In genomic region chr5:96664669-96665068, GRCh38 we compare ENCODE assay signal across 17 cellular contexts. TPM values are rescaled to one million over a fixed set of nuclear protein-coding genes. Genes with fewer than 3 reads are reported as not detected.
DNase-seq lines count a peak whose midpoint lies in the region; ATAC-seq and TF ChIP-seq lines count a peak whose summit lies in the region.
"Had no signal": no experiment of that assay in that cellular context is flagged by ENCODE, and none has a peak within 500 bp of the region (broad histone marks: within the 10 kb centered on the region; RNA-seq: fewer than 3 reads in every experiment).

No MANE protein-coding gene starts in this region.

- H3K4me1 ChIP-seq in CD4-positive, alpha-beta memory T cell (ENCODE audit: insufficient read depth, low read length) = peaks cover 53% of the 10 kb centered on the region
- peaks cover 0 to 12% of the 10 kb centered on the region in 2 donors for H3K4me1 ChIP-seq in breast epithelium
- no peaks in the 10 kb centered on the region for H3K4me1 ChIP-seq in uterus

- ATAC-seq in HG03175 (IDR thresholded peaks at IDR 0.05; ENCODE audit: unreplicated experiment) = no peak
- ATAC-seq in activated CD8-positive, alpha-beta memory T cell treated with anti-CD3 and anti-CD28 coated beads, Interleukin-2, amount 10 ng/mL, durations not matched to agents 7 days and 5 days = no peak
- no peak for ATAC-seq in left ventricle myocardium superior
- ATAC-seq: activated naive CD4-positive, alpha-beta T cell treated with anti-CD3 and anti-CD28 coated beads, Interleukin-2, amount 50 U/mL, for 72 hours; left colon; stimulated activated naive CD8-positive, alpha-beta T cell treated with anti-CD3 and anti-CD28 coated beads, Interleukin-15, amount 100 ng/mL, for 72 hours had no signal

- H3K4me3 Mint-ChIP-seq in CD4-positive, alpha-beta memory T cell = peak overlapping the region in 7 of 8 donors; percentile 21 to 72 (median 55)
- H3K4me3 Mint-ChIP-seq in nephron = peak overlapping the region; percentile 26 to 49 (median 28)
- no peak overlapping the region for H3K4me3 Mint-ChIP-seq in activated CD8-positive, alpha-beta memory T cell treated with anti-CD3 and anti-CD28 coated beads, Interleukin-2, amount 10 ng/mL, durations not matched to agents 7 days and 5 days
- H3K4me3 Mint-ChIP-seq: stimulated activated naive CD8-positive, alpha-beta T cell treated with anti-CD3 and anti-CD28 coated beads, Interleukin-15, amount 100 ng/mL, for 72 hours had no signal

- H3K27ac Mint-ChIP-seq in CD4-positive, alpha-beta memory T cell = peak overlapping the region in 6 of 7 donors; percentile 51 to 96 (median 68)
- no peak overlapping the region for H3K27ac Mint-ChIP-seq in nephron
- H3K27ac Mint-ChIP-seq in activated CD8-positive, alpha-beta memory T cell treated with anti-CD3 and anti-CD28 coated beads, Interleukin-2, amount 10 ng/mL, durations not matched to agents 7 days and 5 days = no peak overlapping the region
- H3K27ac Mint-ChIP-seq: activated naive CD4-positive, alpha-beta T cell treated with anti-CD3 and anti-CD28 coated beads, Interleukin-2, amount 50 U/mL, for 72 hours; stimulated activated naive CD8-positive, alpha-beta T cell treated with anti-CD3 and anti-CD28 coated beads, Interleukin-15, amount 100 ng/mL, for 72 hours had no signal

- H3K4me3 ChIP-seq in CD4-positive, alpha-beta memory T cell (ENCODE audit: low read length in 2 of 2) = no peak overlapping the region
- H3K4me3 ChIP-seq in breast epithelium (no peak overlapping the region), uterus (no peak overlapping the region)

- CTCF ChIA-PET in CD4-positive, alpha-beta memory T cell (lab: Charles Lee; ENCODE audit: partially characterized antibody) = no interaction called here
- CTCF ChIA-PET in activated CD8-positive, alpha-beta memory T cell treated with anti-CD3 and anti-CD28 coated beads, Interleukin-2, amount 10 ng/mL, durations not matched to agents 7 days and 5 days (lab: Charles Lee) = no interaction called here

- DNase-seq in CD4-positive, alpha-beta memory T cell = peak in 4 of 5 donors; percentile 29 to 43 (median 40)
- peak; percentile 43 for DNase-seq in NCI-H226
- DNase-seq in breast epithelium (ENCODE audit: low spot score in 2 of 2) = no peak
- DNase-seq in activated CD8-positive, alpha-beta memory T cell treated with anti-CD3 and anti-CD28 coated beads, Interleukin-2, amount 10 ng/mL, durations not matched to agents 7 days and 5 days = no peak
- no peak for DNase-seq in uterus
- DNase-seq in left ventricle myocardium superior = no peak
- DNase-seq: activated CD4-positive, alpha-beta T cell treated with anti-CD3 and anti-CD28 coated beads for 4 hours; COR-L47; foreskin melanocyte; left colon; NCI-H1436 treated with DMSO at 0.1 percent for 48 hours; stimulated activated naive CD8-positive, alpha-beta T cell treated with anti-CD3 and anti-CD28 coated beads, Interleukin-15, amount 100 ng/mL, for 72 hours; T-helper 9 cell had no signal

- H3K9me3 ChIP-seq in CD4-positive, alpha-beta memory T cell (ENCODE audit: control insufficient read depth in 1 of 2, low read length in 2 of 2) = no peaks in the 10 kb centered on the region
- H3K9me3 ChIP-seq in breast epithelium (no peaks in the 10 kb centered on the region), uterus (no peaks in the 10 kb centered on the region)
- H3K9me3 ChIP-seq: prostate gland had no signal

- H3K27me3 ChIP-seq in CD4-positive, alpha-beta memory T cell (ENCODE audit: insufficient read depth, low read length) = no peaks in the 10 kb centered on the region
- H3K27me3 ChIP-seq in breast epithelium = no peaks in the 10 kb centered on the region
- H3K27me3 ChIP-seq in uterus = no peaks in the 10 kb centered on the region

- peaks cover 43 to 84% (median 61%) of the 10 kb centered on the region in 4 donors for H3K4me1 Mint-ChIP-seq in CD4-positive, alpha-beta memory T cell
- peaks cover 20% of the 10 kb centered on the region for H3K4me1 Mint-ChIP-seq in nephron
- H3K4me1 Mint-ChIP-seq in activated CD8-positive, alpha-beta memory T cell treated with anti-CD3 and anti-CD28 coated beads, Interleukin-2, amount 10 ng/mL, durations not matched to agents 7 days and 5 days = peaks cover 42% of the 10 kb centered on the region

- TF ChIP-seq POLR2A in breast epithelium (IDR thresholded peaks at IDR 0.05) (no peak), uterus (IDR thresholded peaks at IDR 0.05) (no peak)

- H3K9me3 Mint-ChIP-seq in CD4-positive, alpha-beta memory T cell = peaks cover 0 to 4% (median 0%) of the 10 kb centered on the region in 8 donors
- H3K9me3 Mint-ChIP-seq in nephron = no peaks in the 10 kb centered on the region
- H3K9me3 Mint-ChIP-seq in activated CD8-positive, alpha-beta memory T cell treated with anti-CD3 and anti-CD28 coated beads, Interleukin-2, amount 10 ng/mL, durations not matched to agents 7 days and 5 days (ENCODE audit: low read depth) = no peaks in the 10 kb centered on the region
- H3K9me3 Mint-ChIP-seq: activated naive CD4-positive, alpha-beta T cell treated with anti-CD3 and anti-CD28 coated beads, Interleukin-2, amount 50 U/mL, for 72 hours; stimulated activated naive CD8-positive, alpha-beta T cell treated with anti-CD3 and anti-CD28 coated beads, Interleukin-15, amount 100 ng/mL, for 72 hours had no signal

- TF ChIP-seq CTCF in breast epithelium (IDR thresholded peaks at IDR 0.05) = no peak
- TF ChIP-seq CTCF in nephron (IDR thresholded peaks at IDR 0.05; ENCODE audit: unreplicated experiment in 3 of 3) = no peak
- TF ChIP-seq CTCF in uterus (IDR thresholded peaks at IDR 0.05) = no peak

- H3K27me3 Mint-ChIP-seq in CD4-positive, alpha-beta memory T cell = no peaks in the 10 kb centered on the region
- peaks cover 20% of the 10 kb centered on the region for H3K27me3 Mint-ChIP-seq in nephron (ENCODE audit: low read depth)
- peaks cover 5% of the 10 kb centered on the region for H3K27me3 Mint-ChIP-seq in activated CD8-positive, alpha-beta memory T cell treated with anti-CD3 and anti-CD28 coated beads, Interleukin-2, amount 10 ng/mL, durations not matched to agents 7 days and 5 days

- intact Hi-C loops in CD4-positive, alpha-beta memory T cell (cut with micrococcal nuclease) = loop anchor here (2.0 to 10.0 kb wide), 5 partner anchors 128 to 1110 kb away; partner anchors contain the start of genes ARSK, ELL2, ERAP1 and RFESD
- intact Hi-C loops in breast epithelium (cut with DNase I; ENCODE audit: low total_unique reads) = no loop called here
- intact Hi-C loops in uterus (cut with DNase I; ENCODE audit: low total_unique reads) = no loop called here
- intact Hi-C loops in left ventricle myocardium superior (cut with micrococcal nuclease) = no loop called here

- H3K27ac ChIP-seq in CD4-positive, alpha-beta memory T cell (ENCODE audit: low read depth, low read length) = no peak overlapping the region
- H3K27ac ChIP-seq in breast epithelium (peak overlapping the region; percentile 23 to 34), uterus (no peak overlapping the region)

- POLR2A ChIA-PET in CD4-positive, alpha-beta memory T cell (lab: Charles Lee; ENCODE audit: partially characterized antibody) = no interaction called here

- no peaks in the 10 kb centered on the region for H3K36me3 ChIP-seq in CD4-positive, alpha-beta memory T cell (ENCODE audit: insufficient read depth, low read length)
- no peaks in the 10 kb centered on the region for H3K36me3 ChIP-seq in breast epithelium
- H3K36me3 ChIP-seq in uterus = no peaks in the 10 kb centered on the region
- H3K36me3 ChIP-seq: prostate gland had no signal

- H3K36me3 Mint-ChIP-seq in CD4-positive, alpha-beta memory T cell = peaks cover 0 to 22% of the 10 kb centered on the region in 2 donors
- no peaks in the 10 kb centered on the region for H3K36me3 Mint-ChIP-seq in nephron (ENCODE audit: low read depth)
- peaks cover 9% of the 10 kb centered on the region for H3K36me3 Mint-ChIP-seq in activated CD8-positive, alpha-beta memory T cell treated with anti-CD3 and anti-CD28 coated beads, Interleukin-2, amount 10 ng/mL, durations not matched to agents 7 days and 5 days

RNA-seq across cellular contexts. Expression of gene CAST, which starts 2.5 kb away (rescaled TPM):
- total RNA-seq in CD4-positive, alpha-beta memory T cell = 100 to 1,000 TPM; 196 to 207 TPM
- 10 to 100 TPM; 24.0 to 98.8 TPM for polyA plus RNA-seq in CD4-positive, alpha-beta memory T cell
- total RNA-seq in breast epithelium (100 to 1,000 TPM; 221 to 400 (median 287) TPM), uterus (100 to 1,000 TPM in 3 of 4 donors, 10 to 100 TPM in 1; 98.2 to 350 (median 136) TPM), left ventricle myocardium superior (523 TPM)
- 100 to 1,000 TPM; 149 to 173 TPM for total RNA-seq in activated CD8-positive, alpha-beta memory T cell treated with anti-CD3 and anti-CD28 coated beads, Interleukin-2, amount 10 ng/mL, durations not matched to agents 7 days and 5 days

Comparison
In these comparisons a context has a peak if more than half of its experiments do, and no peak if none do; other contexts are left out.
1. DNase-seq: peak in CD4-positive, alpha-beta memory T cell (4 of 5) and NCI-H226 (single experiment); none in breast epithelium (0 of 2), activated CD8-positive, alpha-beta memory T cell treated with anti-CD3 and anti-CD28 coated beads, Interleukin-2, amount 10 ng/mL, durations not matched to agents 7 days and 5 days (single experiment), uterus (0 of 2) and left ventricle myocardium superior (single experiment).
2. H3K27ac ChIP-seq: peak in breast epithelium (2 of 2); none in CD4-positive, alpha-beta memory T cell (single experiment) and uterus (0 of 2).
3. H3K27ac Mint-ChIP-seq: peak in CD4-positive, alpha-beta memory T cell (6 of 7); none in nephron (0 of 3) and activated CD8-positive, alpha-beta memory T cell treated with anti-CD3 and anti-CD28 coated beads, Interleukin-2, amount 10 ng/mL, durations not matched to agents 7 days and 5 days (single experiment).